Comparison of ENCODE assay signal across 18 cellular contexts in genomic region chr3:151428386-151428785, GRCh38. TPM values are rescaled to one million over a fixed set of nuclear protein-coding genes. Genes with fewer than 3 reads are reported as not detected.
A peak's percentile ranks its signal among the peaks of the same experiment; 100 is the strongest.
DNase-seq lines count a peak whose midpoint lies in the region; ATAC-seq lines count a peak whose summit lies in the region.
"Had no signal": no experiment of that assay in that cellular context is flagged by ENCODE, and none has a peak within 500 bp of the region (broad histone marks: within the 10 kb centered on the region; RNA-seq: fewer than 3 reads in every experiment).

No MANE protein-coding gene starts in this region.

- DNase-seq in DMS53 (lab: John Stamatoyannopoulos, UW) (peak; percentile 1), DMS53 treated with DMSO at 0.1 percent for 48 hours (lab: John Stamatoyannopoulos, UW; ENCODE audit: unreplicated experiment) (no peak), Ammon's horn (ENCODE audit: low spot score) (peak; percentile 33), LHCN-M2 (ENCODE audit: low read depth) (peak; percentile 67), myocyte (ENCODE audit: low read depth) (peak; percentile 28), NCI-H2171 (lab: John Stamatoyannopoulos, UW) (no peak), GF-D8 (lab: John Stamatoyannopoulos, UW) (no peak)
- DNase-seq: Caco-2; CD4-positive, CD25-positive, alpha-beta regulatory T cell; CD8-positive, alpha-beta T cell; DMS 273 treated with DMSO at 0.1 percent for 48 hours; DND-41; GOT3; HFFc6 had no signal

- no peak for ATAC-seq in GM18498 (IDR thresholded peaks at IDR 0.05; ENCODE audit: unreplicated experiment)
- ATAC-seq: A549; CD8-positive, alpha-beta T cell; GM12878 had no signal

RNA-seq across cellular contexts. Expression of gene IGSF10, which starts 32.5 kb away (rescaled TPM):
- total RNA-seq in LHCN-M2 (2014; rRNA removed) (under 0.01 and 0.32 TPM in 2 replicates), myocyte (0.13 and 0.26 TPM in 2 replicates)
- 0.01 TPM for polyA plus RNA-seq in LHCN-M2 (2012)
- 0.01 TPM for polyA plus RNA-seq in myocyte (2012)
- total RNA-seq: B cell; CD4-positive, CD25-positive, alpha-beta regulatory T cell; CD8-positive, alpha-beta T cell had no signal

RNA-seq across cellular contexts. Expression of gene P2RY12, which starts 43.8 kb away (rescaled TPM):
- total RNA-seq in LHCN-M2 (2014; rRNA removed), result not detected in 2 replicates
- not detected for polyA plus RNA-seq in LHCN-M2 (2012)
- total RNA-seq in myocyte, result not detected in 2 replicates
- not detected for polyA plus RNA-seq in myocyte (2012)
- total RNA-seq: Caco-2; CD8-positive, alpha-beta T cell; HFFc6 had no signal
- polyA plus RNA-seq: A549; CD4-positive, CD25-positive, alpha-beta regulatory T cell had no signal

Comparison
In these comparisons a context has a peak if more than half of its experiments do, and no peak if none do; other contexts are left out.
1. DNase-seq: peak in DMS53 (single experiment), Ammon's horn (single experiment), LHCN-M2 (single experiment) and myocyte (single experiment); none in DMS53 treated with DMSO at 0.1 percent for 48 hours (single experiment), NCI-H2171 (single experiment) and GF-D8 (single experiment).